Comparison of ENCODE assay signal across 8 cellular contexts in genomic region chr2:20065885-20066602, GRCh38. TPM values are rescaled to one million over a fixed set of nuclear protein-coding genes. Genes with fewer than 3 reads are reported as not detected.
DNase-seq lines count a peak whose midpoint lies in the region; ATAC-seq, FAIRE-seq and TF ChIP-seq lines count a peak whose summit lies in the region.

No MANE protein-coding gene starts in this region.

- H3K27ac ChIP-seq in keratinocyte (ENCODE audit: control insufficient read depth, insufficient read depth, low read length) (peak overlapping the region; percentile 53), endodermal cell (ENCODE audit: low read depth, low read length) (no peak overlapping the region)

- DNase-seq in GM03348 (ENCODE audit: low spot score) (peak; percentile 25), NCI-H2081 (lab: John Stamatoyannopoulos, UW) (peak; percentile 85 to 94), adipocyte (ENCODE audit: low read depth) (peak; percentile 64), keratinocyte (ENCODE audit: low read depth, low spot score) (peak; percentile 97), GF-D8 (lab: John Stamatoyannopoulos, UW) (no peak), endodermal cell (no peak)

- dilution Hi-C loops in keratinocyte (cut with MboI; ENCODE audit: extremely low pct_ligation_motif_present, low sequenced_read_pairs), result no loop called here

- H3K4me2 ChIP-seq in keratinocyte (ENCODE audit: control insufficient read depth, extremely low read depth, insufficient read depth, low read depth, low read length), result peak overlapping the region; percentile 44

- peaks cover 9% of the 10 kb centered on the region for H3K9me3 Mint-ChIP-seq in endodermal cell

- peaks cover under 1% of the 10 kb centered on the region for H3K4me1 Mint-ChIP-seq in endodermal cell

- no peak overlapping the region for H2AFZ ChIP-seq in keratinocyte (ENCODE audit: control insufficient read depth, low read length)

- no peak overlapping the region for H3K27ac Mint-ChIP-seq in endodermal cell

- ATAC-seq in HG02938 (IDR thresholded peaks at IDR 0.05; ENCODE audit: unreplicated experiment) (no peak), GM18907 (IDR thresholded peaks at IDR 0.05; ENCODE audit: unreplicated experiment) (no peak)

- H3K9ac ChIP-seq in adipocyte (ENCODE audit: low read length) (peak overlapping the region; percentile 1), keratinocyte (ENCODE audit: control insufficient read depth, extremely low read depth, insufficient read depth, low read length) (peak overlapping the region; percentile 6), endodermal cell (ENCODE audit: extremely low read depth, low read length, poor library complexity, severe bottlenecking) (no peak overlapping the region)

- H3K79me2 ChIP-seq in keratinocyte (ENCODE audit: control insufficient read depth, insufficient read depth, low read length), result no peaks in the 10 kb centered on the region

- H3K36me3 Mint-ChIP-seq in endodermal cell (ENCODE audit: low read depth), result no peaks in the 10 kb centered on the region

- peaks cover 29% of the 10 kb centered on the region for H3K27me3 Mint-ChIP-seq in endodermal cell (ENCODE audit: insufficient read depth)

- H3K9me3 ChIP-seq in adipocyte (ENCODE audit: control insufficient read depth, low read length) (no peaks in the 10 kb centered on the region), keratinocyte (ENCODE audit: control insufficient read depth, low read depth, low read length) (no peaks in the 10 kb centered on the region), endodermal cell (ENCODE audit: control insufficient read depth, low read length) (peaks cover 6% of the 10 kb centered on the region)

- H3K4me3 Mint-ChIP-seq in endodermal cell, result no peak overlapping the region

- peaks cover 57% of the 10 kb centered on the region for H3K4me1 ChIP-seq in adipocyte (ENCODE audit: control insufficient read depth, insufficient read depth, low read length)
- peaks cover 41% of the 10 kb centered on the region for H3K4me1 ChIP-seq in keratinocyte (ENCODE audit: control insufficient read depth, extremely low read depth, insufficient read depth, low read length)
- no peaks in the 10 kb centered on the region for H3K4me1 ChIP-seq in endodermal cell (ENCODE audit: control insufficient read depth, insufficient read depth, low read length)

- H3K27me3 ChIP-seq in adipocyte (replicated peaks; ENCODE audit: control insufficient read depth, insufficient read depth, low read length) (no peaks in the 10 kb centered on the region), keratinocyte (ENCODE audit: control insufficient read depth, extremely low read depth, insufficient read depth, low read length) (no peaks in the 10 kb centered on the region), endodermal cell (ENCODE audit: control insufficient read depth, insufficient read depth, low read length, poor library complexity, severe bottlenecking) (peaks cover 6% of the 10 kb centered on the region)

- H3K9me1 ChIP-seq in keratinocyte (ENCODE audit: control insufficient read depth, extremely low read depth, insufficient read depth, low read length), result no peaks in the 10 kb centered on the region

- no peaks in the 10 kb centered on the region for H3K36me3 ChIP-seq in adipocyte (ENCODE audit: control insufficient read depth, insufficient read depth, low read length, severe bottlenecking)
- H3K36me3 ChIP-seq in keratinocyte (ENCODE audit: control insufficient read depth in 2 of 2, extremely low read depth in 1 of 2, insufficient read depth in 2 of 2, low read length in 2 of 2), result no peaks in the 10 kb centered on the region
- H3K36me3 ChIP-seq in endodermal cell (ENCODE audit: control insufficient read depth, insufficient read depth, low read length), result no peaks in the 10 kb centered on the region

- WGBS in endodermal cell (ENCODE audit: insufficient coverage in 1 of 2, insufficient read length in 1 of 2), 2 experiments, result 82 to 94% methylated on average over 5 to 6 of the region's 6 CpGs

- TF ChIP-seq CTCF in keratinocyte (optimal IDR thresholded peaks at IDR 0.05 in 1 of 3, IDR thresholded peaks at IDR 0.05 in 1 of 3, conservative IDR thresholded peaks at IDR 0.05 in 1 of 3; ENCODE audit: extremely low read depth in 1 of 3, insufficient read depth in 2 of 3, low read length in 3 of 3) (no peak), endodermal cell (conservative IDR thresholded peaks at IDR 0.05) (no peak)

- H3K4me3 ChIP-seq in adipocyte (ENCODE audit: low read length) (peak overlapping the region; percentile 11), keratinocyte (ENCODE audit: control insufficient read depth in 2 of 3, extremely low read depth in 1 of 3, insufficient read depth in 2 of 3, low read depth in 1 of 3, low read length in 3 of 3) (no peak overlapping the region), endodermal cell (ENCODE audit: low read length) (no peak overlapping the region)

- peak; percentile 97 for FAIRE-seq in keratinocyte (lab: Jason Lieb, UNC)

- H4K20me1 ChIP-seq in keratinocyte (ENCODE audit: control insufficient read depth, extremely low read depth, insufficient read depth, low read length), result no peaks in the 10 kb centered on the region

RNA-seq across cellular contexts. Expression of gene LAPTM4A, which starts 14.6 kb away (rescaled TPM):
- 254 to 509 TPM (median 460 TPM) in 3 replicates for polyA plus RNA-seq in keratinocyte
- 67.7 TPM for polyA plus RNA-seq in keratinocyte (2011; ENCODE audit: low read depth)
- polyA plus RNA-seq in keratinocyte (2011; cell fraction: cytosol; rRNA removed), result 226 and 462 TPM in 2 replicates
- polyA plus RNA-seq in keratinocyte (2011; cell fraction: nucleus; rRNA removed), result 737 and 886 TPM in 2 replicates
- 148 and 245 TPM in 2 replicates for polyA plus RNA-seq in keratinocyte (2012; ENCODE audit: low replicate concordance)
- polyA minus RNA-seq in keratinocyte, result 40.9 to 255 TPM (median 189 TPM) in 3 replicates
- 91.5 TPM for polyA minus RNA-seq in keratinocyte (2011; cell fraction: cytosol; rRNA and poly(A)+ RNA removed)
- polyA minus RNA-seq in keratinocyte (2011; cell fraction: nucleus; rRNA and poly(A)+ RNA removed), result 165 and 291 TPM in 2 replicates
- total RNA-seq in endodermal cell, result 100 to 1,000 TPM; 285 to 291 TPM
- polyA plus RNA-seq in endodermal cell (2013, experiment 1 of 2), result 225 TPM
- 221 TPM for polyA plus RNA-seq in endodermal cell (2013, experiment 2 of 2)

RNA-seq across cellular contexts. Expression of gene MATN3, which starts 53.6 kb away (rescaled TPM):
- 0.81 to 2.4 TPM (median 1.4 TPM) in 3 replicates for polyA plus RNA-seq in keratinocyte
- polyA plus RNA-seq in keratinocyte (2011; ENCODE audit: low read depth), result not detected
- 0.51 and 0.56 TPM in 2 replicates for polyA plus RNA-seq in keratinocyte (2011; cell fraction: cytosol; rRNA removed)
- 1.7 and 2.5 TPM in 2 replicates for polyA plus RNA-seq in keratinocyte (2011; cell fraction: nucleus; rRNA removed)
- polyA plus RNA-seq in keratinocyte (2012; ENCODE audit: low replicate concordance), result 0.14 and 1.6 TPM in 2 replicates
- 0.26 to 0.93 TPM (median 0.56 TPM) in 3 replicates for polyA minus RNA-seq in keratinocyte
- not detected for polyA minus RNA-seq in keratinocyte (2011; cell fraction: cytosol; rRNA and poly(A)+ RNA removed)
- polyA minus RNA-seq in keratinocyte (2011; cell fraction: nucleus; rRNA and poly(A)+ RNA removed), result 0.42 and 0.78 TPM in 2 replicates
- total RNA-seq in endodermal cell, result 10 to 100 TPM; 38.5 to 44.7 TPM
- polyA plus RNA-seq in endodermal cell (2013, experiment 1 of 2), result 16.7 TPM
- 24.1 TPM for polyA plus RNA-seq in endodermal cell (2013, experiment 2 of 2)

Comparison
In these comparisons a context has a peak if more than half of its experiments do, and no peak if none do; other contexts are left out.
1. DNase-seq: peak in GM03348 (single experiment), NCI-H2081 (2 of 2), adipocyte (single experiment) and keratinocyte (single experiment); none in GF-D8 (single experiment) and endodermal cell (single experiment).